ENCODE assay signal across 9 cellular contexts in the genomic region with DNA sequence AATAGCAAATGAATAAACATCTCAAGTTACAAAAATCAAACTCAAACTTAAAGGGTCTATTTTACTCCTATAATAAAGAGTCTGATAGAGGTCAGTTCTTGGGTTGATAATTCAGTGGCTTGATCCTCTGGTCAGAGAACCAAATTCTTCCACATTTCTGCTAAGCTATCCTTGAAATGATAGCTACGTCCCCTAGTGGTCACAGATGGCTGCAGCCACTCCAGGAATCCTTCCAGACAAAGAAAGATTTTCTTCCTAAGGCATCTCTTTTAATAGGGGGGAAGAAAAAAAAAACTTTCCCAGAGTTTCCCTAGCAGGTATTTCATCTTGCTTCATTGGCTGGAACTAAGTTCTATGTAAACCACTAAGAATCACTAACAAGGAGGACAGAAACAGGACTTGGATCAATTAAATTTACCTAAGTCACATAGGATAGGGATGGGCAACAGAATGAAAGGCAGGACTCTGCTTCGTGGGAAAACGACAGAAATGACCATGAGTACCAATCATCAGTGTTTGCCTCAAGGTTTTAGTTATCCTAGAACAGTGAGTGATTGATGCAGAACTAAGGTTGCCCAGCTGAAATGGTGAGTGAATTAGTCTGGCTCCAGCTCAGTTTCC.
DNase-seq lines count a peak whose midpoint lies in the region; ATAC-seq and TF ChIP-seq lines count a peak whose summit lies in the region.
"Had no signal": no experiment of that assay in that cellular context is flagged by ENCODE, and none has a peak within 500 bp of the region (broad histone marks: within the 10 kb centered on the region; RNA-seq: fewer than 3 reads in every experiment).

No MANE protein-coding gene starts in this region.

- no peaks in the 10 kb centered on the region for H3K79me2 ChIP-seq in MM.1S (ENCODE audit: low read length)

- H3K9me3 Mint-ChIP-seq in osteocyte (ENCODE audit: unreplicated experiment), result no peaks in the 10 kb centered on the region
- H3K9me3 Mint-ChIP-seq in activated naive CD4-positive, alpha-beta T cell treated with anti-CD3 and anti-CD28 coated beads for 36 hours, result peaks cover 2% of the 10 kb centered on the region

- no peak overlapping the region for H3K4me3 ChIP-seq in MM.1S (ENCODE audit: low read length)
- no peak overlapping the region for H3K4me3 ChIP-seq in colonic mucosa

- H3K4me1 ChIP-seq in MM.1S (ENCODE audit: low read length) (no peaks in the 10 kb centered on the region), colonic mucosa (no peaks in the 10 kb centered on the region)

- no peaks in the 10 kb centered on the region for H3K9me2 ChIP-seq in MM.1S (replicated peaks; ENCODE audit: insufficient read depth, low read length)

- intact Hi-C loops in colonic mucosa (cut with DNase I), result no loop called here
- intact Hi-C loops in activated naive CD4-positive, alpha-beta T cell treated with anti-CD3 and anti-CD28 coated beads for 36 hours (cut with micrococcal nuclease), result no loop called here

- ATAC-seq in GM19351 (IDR thresholded peaks at IDR 0.05; ENCODE audit: unreplicated experiment), result no peak

- H3K27me3 ChIP-seq in MM.1S (replicated peaks; ENCODE audit: insufficient read depth, low read length) (no peaks in the 10 kb centered on the region), colonic mucosa (no peaks in the 10 kb centered on the region)

- H3K27ac Mint-ChIP-seq in osteocyte (ENCODE audit: unreplicated experiment), result no peak overlapping the region
- H3K27ac Mint-ChIP-seq in activated naive CD4-positive, alpha-beta T cell treated with anti-CD3 and anti-CD28 coated beads for 36 hours, result no peak overlapping the region

- no peaks in the 10 kb centered on the region for H3K4me1 Mint-ChIP-seq in osteocyte (ENCODE audit: unreplicated experiment)
- H3K4me1 Mint-ChIP-seq in activated naive CD4-positive, alpha-beta T cell treated with anti-CD3 and anti-CD28 coated beads for 36 hours (ENCODE audit: low read depth), result no peaks in the 10 kb centered on the region

- peaks cover 11% of the 10 kb centered on the region for H3K27me3 Mint-ChIP-seq in osteocyte (ENCODE audit: unreplicated experiment)
- peaks cover 4% of the 10 kb centered on the region for H3K27me3 Mint-ChIP-seq in activated naive CD4-positive, alpha-beta T cell treated with anti-CD3 and anti-CD28 coated beads for 36 hours (ENCODE audit: low read depth)

- H3K9ac ChIP-seq in MM.1S (ENCODE audit: low read length) (no peak overlapping the region), colonic mucosa (ENCODE audit: low read depth in 2 of 2, low read length in 2 of 2) (no peak overlapping the region)

- no peaks in the 10 kb centered on the region for H3K9me3 ChIP-seq in MM.1S (replicated peaks; ENCODE audit: insufficient read depth, low read length)
- no peaks in the 10 kb centered on the region for H3K9me3 ChIP-seq in colonic mucosa

- H3K27ac ChIP-seq in MM.1S (ENCODE audit: low read length) (no peak overlapping the region), colonic mucosa (no peak overlapping the region)

- peak; percentile 58 for TF ChIP-seq CTCF in GM10266 (IDR thresholded peaks at IDR 0.05; ENCODE audit: control insufficient read depth, insufficient read depth, low read depth, missing control alignments)
- TF ChIP-seq CTCF in MM.1S (IDR thresholded peaks at IDR 0.05; ENCODE audit: low read length), result peak; percentile 87
- TF ChIP-seq CTCF in colonic mucosa (IDR thresholded peaks at IDR 0.05), result peak; percentile 48
- TF ChIP-seq CTCF in osteocyte (IDR thresholded peaks at IDR 0.05), result peak; percentile 51

- no peaks in the 10 kb centered on the region for H3K36me3 ChIP-seq in MM.1S (replicated peaks; ENCODE audit: insufficient read depth, low read length)
- no peaks in the 10 kb centered on the region for H3K36me3 ChIP-seq in colonic mucosa

- CTCF ChIA-PET in activated naive CD4-positive, alpha-beta T cell treated with anti-CD3 and anti-CD28 coated beads for 36 hours (lab: Charles Lee), result no interaction called here

- DNase-seq in GM10266 (ENCODE audit: extremely low spot score), result no peak
- DNase-seq in MM.1S, result peak; percentile 32
- no peak for DNase-seq in colonic mucosa
- DNase-seq in osteocyte (ENCODE audit: extremely low spot score, unreplicated experiment), result no peak
- DNase-seq in activated naive CD4-positive, alpha-beta T cell treated with anti-CD3 and anti-CD28 coated beads for 36 hours, result no peak
- DNase-seq in T-helper 1 cell, result no peak
- DNase-seq in T-helper 2 cell, result no peak
- DNase-seq: NCI-H748 treated with DMSO at 0.1 percent for 48 hours had no signal

- no peaks in the 10 kb centered on the region for H3F3A ChIP-seq in MM.1S (ENCODE audit: insufficient read depth, low read length)

- H3K36me3 Mint-ChIP-seq in osteocyte (ENCODE audit: unreplicated experiment), result no peaks in the 10 kb centered on the region
- H3K36me3 Mint-ChIP-seq in activated naive CD4-positive, alpha-beta T cell treated with anti-CD3 and anti-CD28 coated beads for 36 hours (ENCODE audit: low read depth), result no peaks in the 10 kb centered on the region

- H4K20me1 ChIP-seq in MM.1S (ENCODE audit: insufficient read depth, low read length), result no peaks in the 10 kb centered on the region

- H2AFZ ChIP-seq in MM.1S (ENCODE audit: low read length), result no peak overlapping the region

- no peak overlapping the region for H3K4me2 ChIP-seq in MM.1S (ENCODE audit: low read depth, low read length)

- H3K4me3 Mint-ChIP-seq in osteocyte (ENCODE audit: unreplicated experiment), result no peak overlapping the region
- no peak overlapping the region for H3K4me3 Mint-ChIP-seq in activated naive CD4-positive, alpha-beta T cell treated with anti-CD3 and anti-CD28 coated beads for 36 hours
